Comparison of ENCODE assay signal across 11 cellular contexts in the genomic region with DNA sequence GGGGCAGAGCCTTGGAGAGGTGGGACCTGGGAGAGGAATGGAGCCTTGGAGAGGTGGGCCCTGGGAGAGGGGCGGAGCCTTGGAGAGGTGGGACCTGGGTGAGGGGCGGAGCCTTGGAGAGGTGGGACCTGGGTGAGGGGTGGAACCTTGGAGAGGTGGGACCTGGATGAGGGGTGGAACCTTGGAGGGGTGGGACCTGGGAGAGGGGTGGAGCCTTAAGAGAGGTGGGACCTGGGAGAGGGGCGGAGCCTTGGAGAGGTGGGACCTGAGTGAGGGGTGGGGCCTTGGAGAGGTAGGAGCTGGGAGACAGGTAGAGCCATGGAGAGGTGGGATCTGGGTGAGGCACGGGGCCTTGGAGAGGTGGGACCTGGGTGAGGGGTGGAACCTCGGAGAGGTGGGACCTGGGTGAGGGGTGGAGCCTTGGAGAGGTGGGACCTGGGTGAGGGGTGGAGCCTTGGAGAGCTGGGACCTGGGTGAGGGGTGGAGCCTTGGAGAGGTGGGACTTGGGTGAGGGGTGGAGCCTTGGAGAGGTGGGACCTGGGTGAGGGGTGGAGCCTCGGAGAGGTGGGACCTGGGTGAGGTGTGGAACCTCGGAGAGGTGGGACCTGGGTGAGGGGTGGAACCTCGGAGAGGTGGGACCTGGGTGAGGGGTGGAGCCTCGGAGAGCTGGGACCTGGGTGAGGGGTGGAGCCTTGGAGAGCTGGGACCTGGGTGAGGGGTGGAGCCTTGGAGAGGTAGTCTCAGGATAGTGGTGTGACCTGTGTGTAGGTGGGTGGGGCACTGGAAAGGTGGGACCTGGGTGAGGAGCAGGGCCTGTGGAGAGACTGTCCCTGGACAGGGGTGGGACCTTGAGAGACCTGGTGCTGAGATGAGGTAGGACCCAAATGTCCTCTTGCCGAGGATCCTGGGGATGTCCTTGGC. TPM values are rescaled to one million over a fixed set of nuclear protein-coding genes. Genes with fewer than 3 reads are reported as not detected.
DNase-seq lines count a peak whose midpoint lies in the region; ATAC-seq and TF ChIP-seq lines count a peak whose summit lies in the region.
"Not testable (repeated sequence)": the region's sequence is repeated elsewhere in the genome, so short reads cannot be mapped to it uniquely, and the experiment has no call there.
"Had no signal": no experiment of that assay in that cellular context is flagged by ENCODE, and none has a peak within 500 bp of the region (broad histone marks: within the 10 kb centered on the region; RNA-seq: fewer than 3 reads in every experiment).

No MANE protein-coding gene starts in this region.

- not testable (repeated sequence) for H3K79me2 ChIP-seq in H9 (ENCODE audit: insufficient read depth, low read length)

- H3K79me1 ChIP-seq in H9 (ENCODE audit: insufficient read depth, low read depth, low read length, poor library complexity, severe bottlenecking) = not testable (repeated sequence)

- not testable (repeated sequence) for H3K4ac ChIP-seq in H9 (ENCODE audit: low read depth, low read length)

- H3K56ac ChIP-seq in H9 (ENCODE audit: insufficient read length, low read depth, low read length) = not testable (repeated sequence)

- not testable (repeated sequence) for H3T11ph ChIP-seq in H9 (ENCODE audit: low read length)

- not testable (repeated sequence) for H2AK5ac ChIP-seq in H9 (ENCODE audit: insufficient read length, low read length)

- H4K20me1 ChIP-seq in H9 (ENCODE audit: control insufficient read depth, insufficient read depth, insufficient read length) = not testable (repeated sequence)

- peak; percentile 46 for ATAC-seq in T-helper 17 cell

- not testable (repeated sequence) for H3K14ac ChIP-seq in H9 (ENCODE audit: insufficient read depth, low read length)

- not testable (repeated sequence) for H3K27ac Mint-ChIP-seq in H9
- H3K27ac Mint-ChIP-seq in T-helper 17 cell = peak overlapping the region; percentile 57
- H3K27ac Mint-ChIP-seq in dendritic cell treated with granulocyte-macrophage colony-stimulating factor and Interleukin-4, amounts not matched to agents 40 ng/mL and 50 ng/mL, for 4 days = peak overlapping the region; percentile 50

- not testable (repeated sequence) for H3K4me1 ChIP-seq in H9 (ENCODE audit: insufficient read depth, low read length)

- H4K5ac ChIP-seq in H9 (ENCODE audit: insufficient read length, low read depth, low read length) = not testable (repeated sequence)

- not testable (repeated sequence) for H3K23me2 ChIP-seq in H9 (ENCODE audit: insufficient read length, low read depth, low read length, poor library complexity, severe bottlenecking)

- H2BK5ac ChIP-seq in H9 (ENCODE audit: insufficient read length, low read length) = not testable (repeated sequence)

- not testable (repeated sequence) for H2BK120ac ChIP-seq in H9 (ENCODE audit: low read depth, low read length, poor library complexity, severe bottlenecking)

- not testable (repeated sequence) for H2BK15ac ChIP-seq in H9 (ENCODE audit: low read depth, low read length)

- DNase-seq in COLO829 (ENCODE audit: low spot score) = peak; percentile 32
- DNase-seq in H9 = peak; percentile 89
- peak; percentile 6 for DNase-seq in NCI-H146 (lab: John Stamatoyannopoulos, UW)
- DNase-seq in T-helper 17 cell = not testable (repeated sequence)
- DNase-seq in activated T-cell treated with anti-CD3 and anti-CD28 coated beads, Interleukin-2, amount 50 U/mL, for 1 hour = peak; percentile 41
- peak; percentile 39 for DNase-seq in kidney tubule cell (ENCODE audit: low spot score)
- peak; percentile 65 for DNase-seq in stimulated activated CD8-positive, alpha-beta memory T cell treated with anti-CD3 and anti-CD28 coated beads, Interleukin-4, amount 100 ng/mL, for 48 hours

- not testable (repeated sequence) for H3K4me1 Mint-ChIP-seq in H9
- peaks cover 14% of the 10 kb centered on the region for H3K4me1 Mint-ChIP-seq in T-helper 17 cell
- H3K4me1 Mint-ChIP-seq in dendritic cell treated with granulocyte-macrophage colony-stimulating factor and Interleukin-4, amounts not matched to agents 40 ng/mL and 50 ng/mL, for 4 days (ENCODE audit: low read depth) = peaks cover 86% of the 10 kb centered on the region

- not testable (repeated sequence) for H4K8ac ChIP-seq in H9 (replicated peaks; ENCODE audit: insufficient read length, low read depth, low read length)

- not testable (repeated sequence) for H4K91ac ChIP-seq in H9 (ENCODE audit: insufficient read length, low read depth, low read length)

- H3K27me3 Mint-ChIP-seq in H9 (ENCODE audit: low read depth); T-helper 17 cell; dendritic cell treated with granulocyte-macrophage colony-stimulating factor and Interleukin-4, amounts not matched to agents 40 ng/mL and 50 ng/mL, for 4 days: not testable (repeated sequence)

- not testable (repeated sequence) for H3K9me3 Mint-ChIP-seq in H9; dendritic cell treated with granulocyte-macrophage colony-stimulating factor and Interleukin-4, amounts not matched to agents 40 ng/mL and 50 ng/mL, for 4 days

- TF ChIP-seq CTCF in H9 (conservative IDR thresholded peaks at IDR 0.05) = not testable (repeated sequence)

- H3K18ac ChIP-seq in H9 (ENCODE audit: insufficient read length, low read depth, low read length) = not testable (repeated sequence)

- not testable (repeated sequence) for H3K9ac ChIP-seq in H9 (ENCODE audit: extremely low read depth, insufficient read length, low read length)

- H2BK20ac ChIP-seq in H9 (ENCODE audit: low read depth, low read length, poor library complexity, severe bottlenecking) = not testable (repeated sequence)

- H3K36me3 Mint-ChIP-seq in H9 (ENCODE audit: insufficient read depth in 1 of 3, low read depth in 3 of 3) (peaks cover 9 to 26% (median 17%) of the 10 kb centered on the region in 3 experiments), T-helper 17 cell (ENCODE audit: low read depth) (peaks cover 10% of the 10 kb centered on the region)
- peaks cover 94% of the 10 kb centered on the region for H3K36me3 Mint-ChIP-seq in dendritic cell treated with granulocyte-macrophage colony-stimulating factor and Interleukin-4, amounts not matched to agents 40 ng/mL and 50 ng/mL, for 4 days (ENCODE audit: low read depth)

- intact Hi-C loops in dendritic cell treated with granulocyte-macrophage colony-stimulating factor and Interleukin-4, amounts not matched to agents 40 ng/mL and 50 ng/mL, for 4 days (cut with micrococcal nuclease) = loop anchor here (10.0 kb wide), 1 partner anchor 79 kb away; no protein-coding TSS in a partner anchor

- not testable (repeated sequence) for H3K4me2 ChIP-seq in H9 (ENCODE audit: insufficient read depth, insufficient read length, low read length)

- not testable (repeated sequence) for H3K23ac ChIP-seq in H9 (ENCODE audit: insufficient read length, low read depth, low read length)

- H3K27me3 ChIP-seq in H9 (ENCODE audit: insufficient read depth, low read length) = not testable (repeated sequence)

- WGBS in H9 (ENCODE audit: extremely low coverage, insufficient read length, low lambda C conversion rate) = no CpG with 5 or more reads among the region's 10 CpGs

- H2AFZ ChIP-seq in H9 (ENCODE audit: low read length) = not testable (repeated sequence)

- not testable (repeated sequence) for H3K4me3 Mint-ChIP-seq in H9; T-helper 17 cell; dendritic cell treated with granulocyte-macrophage colony-stimulating factor and Interleukin-4, amounts not matched to agents 40 ng/mL and 50 ng/mL, for 4 days

- H3K9me3 ChIP-seq in H9 (ENCODE audit: control insufficient read depth, low read depth, low read length); T-helper 17 cell (ENCODE audit: control insufficient read depth, low read length, poor library complexity, severe bottlenecking): not testable (repeated sequence)

- H2BK12ac ChIP-seq in H9 (ENCODE audit: insufficient read length, low read depth, low read length) = not testable (repeated sequence)

- H3K27ac ChIP-seq in H9 (ENCODE audit: insufficient read length, low read depth, low read length) = not testable (repeated sequence)

RNA-seq across cellular contexts. Expression of a gene that starts 7.0 kb away (rescaled TPM):
- total RNA-seq in H9 (2021) = 80.3 and 92.5 TPM in 2 replicates
- total RNA-seq in T-helper 17 cell = 100 to 1,000 TPM; 256 to 274 TPM

RNA-seq across cellular contexts. Expression of a gene that starts 10.4 kb away (rescaled TPM):
- total RNA-seq in H9 (2021) (not detected in 2 replicates), T-helper 17 cell (1 to 10 TPM; 2.0 to 9.1 TPM)
- total RNA-seq: epithelial cell of proximal tubule, frontal cortex had no signal

RNA-seq across cellular contexts. Expression of a gene that starts 14.3 kb away (rescaled TPM):
- total RNA-seq in H9 (2021) = 129 and 143 TPM in 2 replicates
- total RNA-seq in T-helper 17 cell = 100 to 1,000 TPM; 106 to 109 TPM

RNA-seq across cellular contexts. Expression of a gene that starts 14.5 kb away (rescaled TPM):
- 48.0 and 50.6 TPM in 2 replicates for total RNA-seq in H9 (2021)
- total RNA-seq in T-helper 17 cell = 10 to 100 TPM; 56.3 to 70.1 TPM

RNA-seq across cellular contexts. Expression of a gene that starts 25.0 kb away (rescaled TPM):
- total RNA-seq in H9 (2021) (not detected in 2 replicates), T-helper 17 cell (not detected)
- total RNA-seq: epithelial cell of proximal tubule, frontal cortex, mucosa of gallbladder had no signal
